ENCODE assay signal across 9 cellular contexts in genomic region chr20:31662372-31662854, GRCh38. TPM values are rescaled to one million over a fixed set of nuclear protein-coding genes. Genes with fewer than 3 reads are reported as not detected.
A peak's percentile ranks its signal among the peaks of the same experiment; 100 is the strongest.
DNase-seq lines count a peak whose midpoint lies in the region; ATAC-seq, FAIRE-seq and TF ChIP-seq lines count a peak whose summit lies in the region.
"Had no signal": no experiment of that assay in that cellular context is flagged by ENCODE, and none has a peak within 500 bp of the region (broad histone marks: within the 10 kb centered on the region; RNA-seq: fewer than 3 reads in every experiment).

No MANE protein-coding gene starts in this region.

- H3K36me3 Mint-ChIP-seq in T-helper 1 cell treated with Interleukin-12 subunit alpha and Interleukin-12 subunit beta and Interleukin-4 antibody, amounts not matched to agents 30 μg/mL and 1 μg/mL, for 36 hours (ENCODE audit: low read depth), result peaks cover 32% of the 10 kb centered on the region
- H3K36me3 Mint-ChIP-seq in activated CD8-positive, alpha-beta T cell treated with anti-CD3 and anti-CD28 coated beads for 36 hours (ENCODE audit: low read depth), result peaks cover 46% of the 10 kb centered on the region

- H3K4me1 Mint-ChIP-seq in T-helper 1 cell treated with Interleukin-12 subunit alpha and Interleukin-12 subunit beta and Interleukin-4 antibody, amounts not matched to agents 30 μg/mL and 1 μg/mL, for 36 hours (ENCODE audit: low read depth), result peaks cover 50% of the 10 kb centered on the region
- H3K4me1 Mint-ChIP-seq in activated CD8-positive, alpha-beta T cell treated with anti-CD3 and anti-CD28 coated beads for 36 hours (ENCODE audit: low read depth), result peaks cover 62% of the 10 kb centered on the region

- ATAC-seq in activated CD8-positive, alpha-beta T cell treated with anti-CD3 and anti-CD28 coated beads for 36 hours, result no peak
- ATAC-seq in HG03457 (IDR thresholded peaks at IDR 0.05; ENCODE audit: unreplicated experiment), result no peak

- dilution Hi-C loops in keratinocyte (cut with MboI; ENCODE audit: extremely low pct_ligation_motif_present, low sequenced_read_pairs), result no loop called here

- H3K79me2 ChIP-seq in keratinocyte (ENCODE audit: control insufficient read depth, insufficient read depth, low read length), result peaks cover 13% of the 10 kb centered on the region

- H4K20me1 ChIP-seq in keratinocyte (ENCODE audit: control insufficient read depth, extremely low read depth, insufficient read depth, low read length), result no peaks in the 10 kb centered on the region

- H3K4me3 Mint-ChIP-seq in T-helper 1 cell treated with Interleukin-12 subunit alpha and Interleukin-12 subunit beta and Interleukin-4 antibody, amounts not matched to agents 30 μg/mL and 1 μg/mL, for 36 hours, result peak overlapping the region; percentile 82
- H3K4me3 Mint-ChIP-seq in activated CD8-positive, alpha-beta T cell treated with anti-CD3 and anti-CD28 coated beads for 36 hours, result peak overlapping the region; percentile 58

- POLR2A ChIA-PET in activated CD8-positive, alpha-beta T cell treated with anti-CD3 and anti-CD28 coated beads for 36 hours (lab: Charles Lee), result interaction anchor here (0.5 to 6.0 kb wide), 10 partner anchors 8 to 66 kb away, joined by 3 to 56 read pairs (median 4); partner anchors contain the start of gene BCL2L1

- no peak for FAIRE-seq in keratinocyte (lab: Jason Lieb, UNC)

- H3K9ac ChIP-seq in keratinocyte (ENCODE audit: control insufficient read depth, extremely low read depth, insufficient read depth, low read length), result no peak overlapping the region

- CTCF ChIA-PET in activated CD8-positive, alpha-beta T cell treated with anti-CD3 and anti-CD28 coated beads for 36 hours (lab: Charles Lee), result interaction anchor here (1.0 to 10.1 kb wide), 22 partner anchors 10 to 111 kb away, joined by 3 to 333 read pairs (median 7); partner anchors contain the start of genes BCL2L1 and TPX2

- H3K4me1 ChIP-seq in keratinocyte (ENCODE audit: control insufficient read depth, extremely low read depth, insufficient read depth, low read length) (peaks cover 11% of the 10 kb centered on the region), stomach (peaks cover 53 to 63% (median 62%) of the 10 kb centered on the region in 4 donors)

- H3K27me3 ChIP-seq in keratinocyte (ENCODE audit: control insufficient read depth, extremely low read depth, insufficient read depth, low read length) (no peaks in the 10 kb centered on the region), stomach (no peaks in the 10 kb centered on the region)

- WGBS in stomach, 5 donors, result 67 to 73% (median 71%) methylated on average over 6 of the region's 6 CpGs

- no peaks in the 10 kb centered on the region for H3K27me3 Mint-ChIP-seq in T-helper 1 cell treated with Interleukin-12 subunit alpha and Interleukin-12 subunit beta and Interleukin-4 antibody, amounts not matched to agents 30 μg/mL and 1 μg/mL, for 36 hours (ENCODE audit: low read depth)
- H3K27me3 Mint-ChIP-seq in activated CD8-positive, alpha-beta T cell treated with anti-CD3 and anti-CD28 coated beads for 36 hours, result no peaks in the 10 kb centered on the region

- intact Hi-C loops in activated CD8-positive, alpha-beta T cell treated with anti-CD3 and anti-CD28 coated beads for 36 hours (cut with micrococcal nuclease), result no loop called here
- intact Hi-C loops in stomach (cut with DNase I; ENCODE audit: low total_unique reads), result loop anchor here (5.0 kb wide), 1 partner anchor 65 kb away; no protein-coding TSS in a partner anchor

- peak overlapping the region; percentile 84 for H3K27ac Mint-ChIP-seq in T-helper 1 cell treated with Interleukin-12 subunit alpha and Interleukin-12 subunit beta and Interleukin-4 antibody, amounts not matched to agents 30 μg/mL and 1 μg/mL, for 36 hours
- H3K27ac Mint-ChIP-seq in activated CD8-positive, alpha-beta T cell treated with anti-CD3 and anti-CD28 coated beads for 36 hours, result peak overlapping the region; percentile 83

- DNase-seq in T-helper 1 cell, result no peak
- DNase-seq in activated CD8-positive, alpha-beta T cell treated with anti-CD3 and anti-CD28 coated beads for 36 hours, result no peak
- no peak for DNase-seq in keratinocyte (ENCODE audit: low read depth, low spot score)
- no peak for DNase-seq in stomach
- DNase-seq in OCI-M2 (lab: John Stamatoyannopoulos, UW; ENCODE audit: unreplicated experiment), result no peak
- DNase-seq in HCEC 1CT, result no peak
- DNase-seq: NCI-H187 had no signal

- no peak for TF ChIP-seq CTCF in activated CD8-positive, alpha-beta T cell treated with anti-CD3 and anti-CD28 coated beads for 36 hours (IDR thresholded peaks at IDR 0.05)
- TF ChIP-seq CTCF in keratinocyte (optimal IDR thresholded peaks at IDR 0.05 in 1 of 3, IDR thresholded peaks at IDR 0.05 in 1 of 3, conservative IDR thresholded peaks at IDR 0.05 in 1 of 3; ENCODE audit: extremely low read depth in 1 of 3, insufficient read depth in 2 of 3, low read length in 3 of 3), result no peak
- no peak for TF ChIP-seq CTCF in stomach (IDR thresholded peaks at IDR 0.05)

- H3K27ac ChIP-seq in keratinocyte (ENCODE audit: control insufficient read depth, insufficient read depth, low read length) (no peak overlapping the region), stomach (peak overlapping the region; percentile 74 to 90 (median 83))

- TF ChIP-seq EP300 in stomach (IDR thresholded peaks at IDR 0.05), result no peak

- no peaks in the 10 kb centered on the region for H3K9me3 Mint-ChIP-seq in T-helper 1 cell treated with Interleukin-12 subunit alpha and Interleukin-12 subunit beta and Interleukin-4 antibody, amounts not matched to agents 30 μg/mL and 1 μg/mL, for 36 hours
- no peaks in the 10 kb centered on the region for H3K9me3 Mint-ChIP-seq in activated CD8-positive, alpha-beta T cell treated with anti-CD3 and anti-CD28 coated beads for 36 hours

- H3K9me3 ChIP-seq in keratinocyte (ENCODE audit: control insufficient read depth, low read depth, low read length), result no peaks in the 10 kb centered on the region
- H3K9me3 ChIP-seq in stomach, result no peaks in the 10 kb centered on the region

- H3K4me2 ChIP-seq in keratinocyte (ENCODE audit: control insufficient read depth, extremely low read depth, insufficient read depth, low read depth, low read length), result peak overlapping the region; percentile 65

- TF ChIP-seq POLR2A in stomach (IDR thresholded peaks at IDR 0.05), result no peak

- H3K36me3 ChIP-seq in keratinocyte (ENCODE audit: control insufficient read depth in 2 of 2, extremely low read depth in 1 of 2, insufficient read depth in 2 of 2, low read length in 2 of 2) (peaks cover 26 to 28% of the 10 kb centered on the region in 2 experiments), stomach (peaks cover 15 to 29% (median 28%) of the 10 kb centered on the region in 4 donors)

- no peak overlapping the region for H3K4me3 ChIP-seq in keratinocyte (ENCODE audit: control insufficient read depth in 2 of 3, extremely low read depth in 1 of 3, insufficient read depth in 2 of 3, low read depth in 1 of 3, low read length in 3 of 3)
- peak overlapping the region in 1 of 4 donors; percentile 31 for H3K4me3 ChIP-seq in stomach

- H2AFZ ChIP-seq in keratinocyte (ENCODE audit: control insufficient read depth, low read length), result no peak overlapping the region

- no peaks in the 10 kb centered on the region for H3K9me1 ChIP-seq in keratinocyte (ENCODE audit: control insufficient read depth, extremely low read depth, insufficient read depth, low read length)

RNA-seq across cellular contexts. Expression of gene COX4I2, which starts 24.7 kb away (rescaled TPM):
- total RNA-seq in activated CD8-positive, alpha-beta T cell treated with anti-CD3 and anti-CD28 coated beads for 36 hours, result not detected
- polyA plus RNA-seq in keratinocyte (not detected in 3 replicates), stomach (1 to 10 TPM; 1.8 to 6.7 (median 4.8) TPM)
- not detected for polyA plus RNA-seq in keratinocyte (2011; ENCODE audit: low read depth)
- not detected in 2 replicates for polyA plus RNA-seq in keratinocyte (2011; cell fraction: cytosol; rRNA removed)
- not detected in 2 replicates for polyA plus RNA-seq in keratinocyte (2011; cell fraction: nucleus; rRNA removed)
- polyA plus RNA-seq in keratinocyte (2012; ENCODE audit: low replicate concordance), result not detected in 2 replicates
- not detected in 3 replicates for polyA minus RNA-seq in keratinocyte
- not detected for polyA minus RNA-seq in keratinocyte (2011; cell fraction: cytosol; rRNA and poly(A)+ RNA removed)
- polyA minus RNA-seq in keratinocyte (2011; cell fraction: nucleus; rRNA and poly(A)+ RNA removed), result not detected in 2 replicates
- total RNA-seq in stomach, result 1 to 10 TPM in 2 of 5 donors, not detected in 3; 1.8 to 4.2 TPM

RNA-seq across cellular contexts. Expression of gene ID1, which starts 57.3 kb away (rescaled TPM):
- under 1 TPM; 0.41 to 0.54 TPM for total RNA-seq in activated CD8-positive, alpha-beta T cell treated with anti-CD3 and anti-CD28 coated beads for 36 hours
- polyA plus RNA-seq in keratinocyte (24.4 to 40.8 TPM (median 33.0 TPM) in 3 replicates), stomach (100 to 1,000 TPM; 168 to 585 (median 350) TPM)
- 34.7 TPM for polyA plus RNA-seq in keratinocyte (2011; ENCODE audit: low read depth)
- 10.6 and 31.2 TPM in 2 replicates for polyA plus RNA-seq in keratinocyte (2011; cell fraction: cytosol; rRNA removed)
- polyA plus RNA-seq in keratinocyte (2011; cell fraction: nucleus; rRNA removed), result 42.7 and 42.9 TPM in 2 replicates
- 28.1 and 65.4 TPM in 2 replicates for polyA plus RNA-seq in keratinocyte (2012; ENCODE audit: low replicate concordance)
- polyA minus RNA-seq in keratinocyte, result 8.9 to 12.6 TPM (median 9.4 TPM) in 3 replicates
- 68.7 TPM for polyA minus RNA-seq in keratinocyte (2011; cell fraction: cytosol; rRNA and poly(A)+ RNA removed)
- polyA minus RNA-seq in keratinocyte (2011; cell fraction: nucleus; rRNA and poly(A)+ RNA removed), result 23.6 and 35.0 TPM in 2 replicates
- 100 to 1,000 TPM; 315 to 475 (median 378) TPM for total RNA-seq in stomach

Comparison
In these comparisons a context has a peak if more than half of its experiments do, and no peak if none do; other contexts are left out.
1. RNA of gene ID1, which starts 57.3 kb away (total RNA-seq): 315 to 475 TPM in stomach; 0.41 to 0.54 TPM in activated CD8-positive, alpha-beta T cell treated with anti-CD3 and anti-CD28 coated beads for 36 hours; every median in the first group is over 100 times any median in the second.